ENCODE assay signal across 15 cellular contexts in the genomic region with DNA sequence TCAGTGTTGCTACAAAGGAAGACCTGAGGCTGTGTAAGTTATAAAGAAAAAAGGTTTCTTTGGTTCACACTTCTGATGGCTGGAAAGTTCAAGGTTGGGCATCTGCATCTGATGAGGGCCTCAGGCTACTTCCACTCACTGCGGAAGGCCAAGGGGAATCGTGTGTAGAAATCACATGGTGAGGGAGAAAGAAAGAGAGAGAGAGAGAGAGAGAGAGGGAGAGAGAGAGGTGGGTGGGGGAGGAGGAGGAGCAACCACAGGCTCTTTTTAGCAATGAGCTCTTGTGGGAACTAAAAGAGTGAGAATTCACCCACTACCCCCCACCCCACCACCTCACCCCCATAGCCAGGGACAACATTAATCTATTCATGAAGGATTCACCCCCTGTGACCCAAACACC. TPM values are rescaled to one million over a fixed set of nuclear protein-coding genes. Genes with fewer than 3 reads are reported as not detected.
DNase-seq lines count a peak whose midpoint lies in the region; ATAC-seq and TF ChIP-seq lines count a peak whose summit lies in the region.
"Had no signal": no experiment of that assay in that cellular context is flagged by ENCODE, and none has a peak within 500 bp of the region (broad histone marks: within the 10 kb centered on the region; RNA-seq: fewer than 3 reads in every experiment).

No MANE protein-coding gene starts in this region.

- H3K27me3 ChIP-seq in esophagus squamous epithelium, result no peaks in the 10 kb centered on the region

- H3K36me3 ChIP-seq in esophagus squamous epithelium, result peaks cover 0 to 28% (median 0%) of the 10 kb centered on the region in 3 donors

- peaks cover 29 to 30% of the 10 kb centered on the region in 2 donors for H3K4me1 Mint-ChIP-seq in natural killer cell
- H3K4me1 Mint-ChIP-seq in natural killer cell treated with Interleukin-12 subunit alpha and Interleukin-12 subunit beta and Interleukin-15 and Interleukin-18, amount 100 ng/mL, for 72 hours (ENCODE audit: low read depth in 2 of 2), result peaks cover 9 to 24% of the 10 kb centered on the region in 2 donors
- peaks cover 29% of the 10 kb centered on the region for H3K4me1 Mint-ChIP-seq in stimulated activated effector memory CD8-positive, alpha-beta T cell treated with anti-CD3 and anti-CD28 coated beads, Interleukin-12 subunit alpha, Interleukin-12 subunit beta, amount 100 ng/mL, for 72 hours

- WGBS in esophagus squamous epithelium, 2 donors, result 65 to 75% methylated on average over 2 of the region's 2 CpGs

- peak overlapping the region; percentile 22; the same call in 1 of the 2 replicates for H3K27ac ChIP-seq in RWPE1
- peak overlapping the region; percentile 99 for H3K27ac ChIP-seq in epithelial cell of prostate
- H3K27ac ChIP-seq in esophagus squamous epithelium, result no peak overlapping the region
- H3K27ac ChIP-seq: SK-N-MC had no signal

- H3K9me3 ChIP-seq in esophagus squamous epithelium, result no peaks in the 10 kb centered on the region

- TF ChIP-seq CTCF in natural killer cell (IDR thresholded peaks at IDR 0.05), result no peak
- no peak for TF ChIP-seq CTCF in RWPE1 (conservative IDR thresholded peaks at IDR 0.05; ENCODE audit: low read depth)
- TF ChIP-seq CTCF in esophagus squamous epithelium (IDR thresholded peaks at IDR 0.05), result no peak

- POLR2A ChIA-PET in RWPE1 (lab: Yijun Ruan, JAX; ENCODE audit: low non-redundant PET), result interaction anchor here (0.6 kb wide), 1 partner anchor 8 kb away, joined by 3 read pairs; no protein-coding TSS in a partner anchor

- CTCF ChIA-PET in RWPE1 (lab: Yijun Ruan, JAX), result interaction anchor here (0.5 kb wide), 1 partner anchor 16 kb away, joined by 3 read pairs; no protein-coding TSS in a partner anchor

- peak overlapping the region; percentile 3 to 56 for H3K27ac Mint-ChIP-seq in natural killer cell
- no peak overlapping the region for H3K27ac Mint-ChIP-seq in natural killer cell treated with Interleukin-12 subunit alpha and Interleukin-12 subunit beta and Interleukin-15 and Interleukin-18, amount 100 ng/mL, for 72 hours
- H3K27ac Mint-ChIP-seq in stimulated activated effector memory CD8-positive, alpha-beta T cell treated with anti-CD3 and anti-CD28 coated beads, Interleukin-12 subunit alpha, Interleukin-12 subunit beta, amount 100 ng/mL, for 72 hours, result peak overlapping the region; percentile 36
- H3K27ac Mint-ChIP-seq: IgD-negative memory B cell had no signal

- H3K9me3 Mint-ChIP-seq in natural killer cell, result no peaks in the 10 kb centered on the region
- H3K9me3 Mint-ChIP-seq in natural killer cell treated with Interleukin-12 subunit alpha and Interleukin-12 subunit beta and Interleukin-15 and Interleukin-18, amount 100 ng/mL, for 72 hours, result no peaks in the 10 kb centered on the region
- no peaks in the 10 kb centered on the region for H3K9me3 Mint-ChIP-seq in stimulated activated effector memory CD8-positive, alpha-beta T cell treated with anti-CD3 and anti-CD28 coated beads, Interleukin-12 subunit alpha, Interleukin-12 subunit beta, amount 100 ng/mL, for 72 hours
- H3K9me3 Mint-ChIP-seq: IgD-negative memory B cell had no signal

- no peak overlapping the region for H3K4me3 ChIP-seq in esophagus squamous epithelium
- H3K4me3 ChIP-seq: SK-N-MC had no signal

- no peak for ATAC-seq in natural killer cell
- ATAC-seq in natural killer cell treated with Interleukin-12 subunit alpha and Interleukin-12 subunit beta and Interleukin-15 and Interleukin-18, amount 100 ng/mL, for 72 hours, result no peak
- ATAC-seq in stimulated activated effector memory CD8-positive, alpha-beta T cell treated with anti-CD3 and anti-CD28 coated beads, Interleukin-12 subunit alpha, Interleukin-12 subunit beta, amount 100 ng/mL, for 72 hours, result no peak
- no peak for ATAC-seq in sciatic nerve
- ATAC-seq: Right ventricle myocardium inferior had no signal

- intact Hi-C loops in natural killer cell (cut with micrococcal nuclease), result no loop called here
- intact Hi-C loops in esophagus squamous epithelium (cut with DNase I), result no loop called here
- intact Hi-C loops in sciatic nerve (cut with DNase I), result no loop called here

- H3K4me3 Mint-ChIP-seq in natural killer cell, result no peak overlapping the region
- H3K4me3 Mint-ChIP-seq in natural killer cell treated with Interleukin-12 subunit alpha and Interleukin-12 subunit beta and Interleukin-15 and Interleukin-18, amount 100 ng/mL, for 72 hours, result no peak overlapping the region
- no peak overlapping the region for H3K4me3 Mint-ChIP-seq in stimulated activated effector memory CD8-positive, alpha-beta T cell treated with anti-CD3 and anti-CD28 coated beads, Interleukin-12 subunit alpha, Interleukin-12 subunit beta, amount 100 ng/mL, for 72 hours
- H3K4me3 Mint-ChIP-seq: IgD-negative memory B cell had no signal

- TF ChIP-seq POLR2A in esophagus squamous epithelium (IDR thresholded peaks at IDR 0.05), result no peak

- DNase-seq in natural killer cell (no peak), RWPE1 (ENCODE audit: low spot score) (no peak), epithelial cell of prostate (ENCODE audit: low read depth, low spot score) (no peak), esophagus squamous epithelium (lab: John Stamatoyannopoulos, UW) (no peak), cerebellum (ENCODE audit: low spot score) (no peak), sciatic nerve (ENCODE audit: low spot score) (no peak)
- no peak for DNase-seq in natural killer cell treated with Interleukin-12 subunit alpha and Interleukin-12 subunit beta and Interleukin-15 and Interleukin-18, amount 100 ng/mL, for 72 hours (ENCODE audit: low spot score)
- no peak for DNase-seq in stimulated activated effector memory CD8-positive, alpha-beta T cell treated with anti-CD3 and anti-CD28 coated beads, Interleukin-12 subunit alpha, Interleukin-12 subunit beta, amount 100 ng/mL, for 72 hours (ENCODE audit: low spot score in 2 of 2)
- DNase-seq: NCI-H1417 treated with DMSO at 0.1 percent for 48 hours, NCI-H1930, NCI-H2171 treated with DMSO at 0.1 percent for 48 hours, NCI-H774 had no signal

- H3K27me3 Mint-ChIP-seq in natural killer cell (ENCODE audit: low read depth in 2 of 2), result no peaks in the 10 kb centered on the region
- H3K27me3 Mint-ChIP-seq in natural killer cell treated with Interleukin-12 subunit alpha and Interleukin-12 subunit beta and Interleukin-15 and Interleukin-18, amount 100 ng/mL, for 72 hours, result no peaks in the 10 kb centered on the region
- H3K27me3 Mint-ChIP-seq: IgD-negative memory B cell had no signal

- no peaks in the 10 kb centered on the region for H3K36me3 Mint-ChIP-seq in natural killer cell
- no peaks in the 10 kb centered on the region for H3K36me3 Mint-ChIP-seq in natural killer cell treated with Interleukin-12 subunit alpha and Interleukin-12 subunit beta and Interleukin-15 and Interleukin-18, amount 100 ng/mL, for 72 hours
- peaks cover 10% of the 10 kb centered on the region for H3K36me3 Mint-ChIP-seq in stimulated activated effector memory CD8-positive, alpha-beta T cell treated with anti-CD3 and anti-CD28 coated beads, Interleukin-12 subunit alpha, Interleukin-12 subunit beta, amount 100 ng/mL, for 72 hours

- peaks cover 7 to 47% (median 20%) of the 10 kb centered on the region in 3 donors for H3K4me1 ChIP-seq in esophagus squamous epithelium

RNA-seq across cellular contexts. Expression of gene CLSTN1, which starts 59.9 kb away (rescaled TPM):
- total RNA-seq in natural killer cell, result 100 to 1,000 TPM in 1 of 3 donors, 10 to 100 TPM in 2; 83.1 to 114 (median 94.5) TPM
- 10 to 100 TPM; 57.3 to 66.4 TPM for total RNA-seq in natural killer cell treated with Interleukin-12 subunit alpha and Interleukin-12 subunit beta and Interleukin-15 and Interleukin-18, amount 100 ng/mL, for 72 hours
- 10 to 100 TPM; 57.3 to 68.4 (median 65.3) TPM for total RNA-seq in esophagus squamous epithelium
- 94.4 TPM for total RNA-seq in cerebellum
- 121 TPM for total RNA-seq in sciatic nerve

Comparison
In these comparisons a context has a peak if more than half of its experiments do, and no peak if none do; other contexts are left out.
1. H3K27ac Mint-ChIP-seq: peak in natural killer cell (2 of 2) and stimulated activated effector memory CD8-positive, alpha-beta T cell treated with anti-CD3 and anti-CD28 coated beads, Interleukin-12 subunit alpha, Interleukin-12 subunit beta, amount 100 ng/mL, for 72 hours (single experiment); none in natural killer cell treated with Interleukin-12 subunit alpha and Interleukin-12 subunit beta and Interleukin-15 and Interleukin-18, amount 100 ng/mL, for 72 hours (0 of 2).
2. H3K27ac ChIP-seq: peak in RWPE1 (single experiment) and epithelial cell of prostate (single experiment); none in esophagus squamous epithelium (0 of 4).